In genomic region chr2:23199115-23199918, GRCh38 we compare ENCODE assay signal across 1 cellular context.
TF ChIP-seq lines count a peak whose summit lies in the region.

No MANE protein-coding gene starts in this region.

TF ChIP-seq in GM23338, 12 proteins besides CTCF, POLR2A, EP300 and RAD21 (continued from another document):
- TF ChIP-seq, protein P1, sequence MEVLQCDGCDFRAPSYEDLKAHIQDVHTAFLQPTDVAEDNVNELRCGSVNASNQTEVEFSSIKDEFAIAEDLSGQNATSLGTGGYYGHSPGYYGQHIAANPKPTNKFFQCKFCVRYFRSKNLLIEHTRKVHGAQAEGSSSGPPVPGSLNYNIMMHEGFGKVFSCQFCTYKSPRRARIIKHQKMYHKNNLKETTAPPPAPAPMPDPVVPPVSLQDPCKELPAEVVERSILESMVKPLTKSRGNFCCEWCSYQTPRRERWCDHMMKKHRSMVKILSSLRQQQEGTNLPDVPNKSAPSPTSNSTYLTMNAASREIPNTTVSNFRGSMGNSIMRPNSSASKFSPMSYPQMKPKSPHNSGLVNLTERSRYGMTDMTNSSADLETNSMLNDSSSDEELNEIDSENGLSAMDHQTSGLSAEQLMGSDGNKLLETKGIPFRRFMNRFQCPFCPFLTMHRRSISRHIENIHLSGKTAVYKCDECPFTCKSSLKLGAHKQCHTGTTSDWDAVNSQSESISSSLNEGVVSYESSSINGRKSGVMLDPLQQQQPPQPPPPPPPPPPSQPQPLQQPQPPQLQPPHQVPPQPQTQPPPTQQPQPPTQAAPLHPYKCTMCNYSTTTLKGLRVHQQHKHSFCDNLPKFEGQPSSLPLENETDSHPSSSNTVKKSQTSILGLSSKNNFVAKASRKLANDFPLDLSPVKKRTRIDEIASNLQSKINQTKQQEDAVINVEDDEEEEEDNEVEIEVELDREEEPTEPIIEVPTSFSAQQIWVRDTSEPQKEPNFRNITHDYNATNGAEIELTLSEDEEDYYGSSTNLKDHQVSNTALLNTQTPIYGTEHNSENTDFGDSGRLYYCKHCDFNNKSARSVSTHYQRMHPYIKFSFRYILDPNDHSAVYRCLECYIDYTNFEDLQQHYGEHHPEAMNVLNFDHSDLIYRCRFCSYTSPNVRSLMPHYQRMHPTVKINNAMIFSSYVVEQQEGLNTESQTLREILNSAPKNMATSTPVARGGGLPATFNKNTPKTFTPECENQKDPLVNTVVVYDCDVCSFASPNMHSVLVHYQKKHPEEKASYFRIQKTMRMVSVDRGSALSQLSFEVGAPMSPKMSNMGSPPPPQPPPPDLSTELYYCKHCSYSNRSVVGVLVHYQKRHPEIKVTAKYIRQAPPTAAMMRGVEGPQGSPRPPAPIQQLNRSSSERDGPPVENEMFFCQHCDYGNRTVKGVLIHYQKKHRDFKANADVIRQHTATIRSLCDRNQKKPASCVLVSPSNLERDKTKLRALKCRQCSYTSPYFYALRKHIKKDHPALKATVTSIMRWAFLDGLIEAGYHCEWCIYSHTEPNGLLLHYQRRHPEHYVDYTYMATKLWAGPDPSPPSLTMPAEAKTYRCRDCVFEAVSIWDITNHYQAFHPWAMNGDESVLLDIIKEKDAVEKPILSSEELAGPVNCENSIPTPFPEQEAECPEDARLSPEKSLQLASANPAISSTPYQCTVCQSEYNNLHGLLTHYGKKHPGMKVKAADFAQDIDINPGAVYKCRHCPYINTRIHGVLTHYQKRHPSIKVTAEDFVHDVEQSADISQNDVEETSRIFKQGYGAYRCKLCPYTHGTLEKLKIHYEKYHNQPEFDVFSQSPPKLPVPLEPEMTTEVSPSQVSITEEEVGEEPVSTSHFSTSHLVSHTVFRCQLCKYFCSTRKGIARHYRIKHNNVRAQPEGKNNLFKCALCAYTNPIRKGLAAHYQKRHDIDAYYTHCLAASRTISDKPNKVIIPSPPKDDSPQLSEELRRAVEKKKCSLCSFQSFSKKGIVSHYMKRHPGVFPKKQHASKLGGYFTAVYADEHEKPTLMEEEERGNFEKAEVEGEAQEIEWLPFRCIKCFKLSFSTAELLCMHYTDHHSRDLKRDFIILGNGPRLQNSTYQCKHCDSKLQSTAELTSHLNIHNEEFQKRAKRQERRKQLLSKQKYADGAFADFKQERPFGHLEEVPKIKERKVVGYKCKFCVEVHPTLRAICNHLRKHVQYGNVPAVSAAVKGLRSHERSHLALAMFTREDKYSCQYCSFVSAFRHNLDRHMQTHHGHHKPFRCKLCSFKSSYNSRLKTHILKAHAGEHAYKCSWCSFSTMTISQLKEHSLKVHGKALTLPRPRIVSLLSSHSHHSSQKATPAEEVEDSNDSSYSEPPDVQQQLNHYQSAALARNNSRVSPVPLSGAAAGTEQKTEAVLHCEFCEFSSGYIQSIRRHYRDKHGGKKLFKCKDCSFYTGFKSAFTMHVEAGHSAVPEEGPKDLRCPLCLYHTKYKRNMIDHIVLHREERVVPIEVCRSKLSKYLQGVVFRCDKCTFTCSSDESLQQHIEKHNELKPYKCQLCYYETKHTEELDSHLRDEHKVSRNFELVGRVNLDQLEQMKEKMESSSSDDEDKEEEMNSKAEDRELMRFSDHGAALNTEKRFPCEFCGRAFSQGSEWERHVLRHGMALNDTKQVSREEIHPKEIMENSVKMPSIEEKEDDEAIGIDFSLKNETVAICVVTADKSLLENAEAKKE (CRISPR knock-in tag; IDR thresholded peaks at IDR 0.05): no peak
- no peak for TF ChIP-seq ZNF331 (CRISPR knock-in tag; IDR thresholded peaks at IDR 0.05; ENCODE audit: low read depth)
- no peak for TF ChIP-seq EZH2 (IDR thresholded peaks at IDR 0.05; ENCODE audit: low read depth, unreplicated experiment)
- TF ChIP-seq ETS1 (IDR thresholded peaks at IDR 0.05): no peak
- no peak for TF ChIP-seq EZH2phosphoT487 (IDR thresholded peaks at IDR 0.05; ENCODE audit: unreplicated experiment)
TF ChIP-seq in GM23338: peak in this region for 0.
